Comparison of ENCODE assay signal across 1 cellular context in the genomic region with DNA sequence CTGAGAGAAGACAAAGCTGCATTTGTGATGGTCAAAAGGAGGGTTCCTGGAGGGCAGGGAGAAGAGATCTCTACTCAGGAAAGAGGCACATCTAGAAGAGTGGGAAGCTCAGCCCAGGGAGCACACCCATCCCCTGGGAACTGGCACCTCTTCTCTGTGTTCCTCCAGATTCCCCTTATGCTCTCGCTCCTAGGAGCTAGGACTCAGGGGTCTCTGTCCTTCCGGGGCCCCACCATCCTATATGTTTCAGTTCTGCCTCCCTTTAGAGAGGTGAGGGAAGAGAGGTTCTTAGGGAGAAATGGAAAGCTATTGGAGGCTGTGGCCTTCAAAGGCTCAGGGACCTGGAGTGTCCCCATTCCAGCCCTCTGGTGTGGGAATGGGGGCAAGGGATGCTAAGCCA.
TF ChIP-seq lines count a peak whose summit lies in the region.

No MANE protein-coding gene starts in this region.

TF ChIP-seq in IMR-90, 13 proteins besides CTCF, POLR2A, EP300 and RAD21:
- TF ChIP-seq RFX5 (IDR thresholded peaks at IDR 0.05; ENCODE audit: low read depth, low read length) (no peak), MAZ (IDR thresholded peaks at IDR 0.05; ENCODE audit: borderline replicate concordance, low read depth, low read length) (no peak), FOS (IDR thresholded peaks at IDR 0.05; ENCODE audit: low read depth, low read length) (no peak), BHLHE40 (IDR thresholded peaks at IDR 0.05; ENCODE audit: low read depth, low read length) (no peak), CEBPB (IDR thresholded peaks at IDR 0.05; ENCODE audit: low read depth, low read length) (no peak), NFE2L2 (IDR thresholded peaks at IDR 0.05; ENCODE audit: low read depth, low read length) (no peak)
- TF ChIP-seq, protein P1, sequence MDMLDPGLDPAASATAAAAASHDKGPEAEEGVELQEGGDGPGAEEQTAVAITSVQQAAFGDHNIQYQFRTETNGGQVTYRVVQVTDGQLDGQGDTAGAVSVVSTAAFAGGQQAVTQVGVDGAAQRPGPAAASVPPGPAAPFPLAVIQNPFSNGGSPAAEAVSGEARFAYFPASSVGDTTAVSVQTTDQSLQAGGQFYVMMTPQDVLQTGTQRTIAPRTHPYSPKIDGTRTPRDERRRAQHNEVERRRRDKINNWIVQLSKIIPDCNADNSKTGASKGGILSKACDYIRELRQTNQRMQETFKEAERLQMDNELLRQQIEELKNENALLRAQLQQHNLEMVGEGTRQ (IDR thresholded peaks at IDR 0.05; ENCODE audit: low read depth, low read length), result no peak
- TF ChIP-seq, protein P2, sequence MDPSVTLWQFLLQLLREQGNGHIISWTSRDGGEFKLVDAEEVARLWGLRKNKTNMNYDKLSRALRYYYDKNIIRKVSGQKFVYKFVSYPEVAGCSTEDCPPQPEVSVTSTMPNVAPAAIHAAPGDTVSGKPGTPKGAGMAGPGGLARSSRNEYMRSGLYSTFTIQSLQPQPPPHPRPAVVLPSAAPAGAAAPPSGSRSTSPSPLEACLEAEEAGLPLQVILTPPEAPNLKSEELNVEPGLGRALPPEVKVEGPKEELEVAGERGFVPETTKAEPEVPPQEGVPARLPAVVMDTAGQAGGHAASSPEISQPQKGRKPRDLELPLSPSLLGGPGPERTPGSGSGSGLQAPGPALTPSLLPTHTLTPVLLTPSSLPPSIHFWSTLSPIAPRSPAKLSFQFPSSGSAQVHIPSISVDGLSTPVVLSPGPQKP (IDR thresholded peaks at IDR 0.05; ENCODE audit: borderline replicate concordance, low read depth, low read length), result no peak
